Comparison of ENCODE assay signal across 8 cellular contexts in the genomic region with DNA sequence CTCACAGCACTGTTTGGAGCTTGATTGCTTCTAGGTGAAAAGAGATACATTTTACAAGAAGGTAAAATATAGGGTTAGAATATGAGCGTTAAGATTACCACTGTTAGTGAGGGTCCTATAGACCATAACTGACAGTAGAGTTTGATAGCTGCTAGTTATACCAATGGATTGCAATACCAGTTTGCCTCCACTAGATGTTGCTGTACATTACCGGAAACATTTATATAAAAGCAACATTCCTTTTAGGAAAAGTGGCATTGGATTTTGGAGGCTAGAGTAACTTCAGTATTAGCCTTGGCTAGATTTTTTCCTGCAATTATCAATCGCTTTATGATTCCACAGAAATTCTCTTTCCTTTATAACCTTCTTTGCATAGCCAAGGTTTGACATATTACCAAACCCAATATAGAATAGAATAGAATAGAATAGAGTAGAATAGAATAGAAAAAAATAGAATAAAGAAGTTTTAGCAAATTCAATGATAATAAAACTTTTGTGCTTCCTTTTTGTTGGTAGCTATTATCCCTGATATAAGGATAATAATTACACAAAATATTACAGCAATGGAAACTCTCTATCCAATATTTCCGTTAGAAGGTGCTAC.
DNase-seq lines count a peak whose midpoint lies in the region; ATAC-seq and TF ChIP-seq lines count a peak whose summit lies in the region.

No MANE protein-coding gene starts in this region.

- H3K27ac ChIP-seq in heart left ventricle (no peak overlapping the region), right cardiac atrium (ENCODE audit: low read length) (no peak overlapping the region)

- H3K27me3 Mint-ChIP-seq in activated naive CD4-positive, alpha-beta T cell treated with anti-CD3 and anti-CD28 coated beads for 36 hours (ENCODE audit: low read depth), result no peaks in the 10 kb centered on the region

- WGBS in heart left ventricle, 4 donors, result 53 to 65% (median 60%) methylated on average over 4 of the region's 4 CpGs
- 60% methylated on average over 4 of the region's 4 CpGs for WGBS in right cardiac atrium

- H3K4me3 ChIP-seq in heart left ventricle, result no peak overlapping the region
- no peak overlapping the region for H3K4me3 ChIP-seq in right cardiac atrium (ENCODE audit: low read length)

- no peaks in the 10 kb centered on the region for H3K36me3 Mint-ChIP-seq in activated naive CD4-positive, alpha-beta T cell treated with anti-CD3 and anti-CD28 coated beads for 36 hours (ENCODE audit: low read depth)

- no peak for TF ChIP-seq POLR2A in heart left ventricle (IDR thresholded peaks at IDR 0.05)

- intact Hi-C loops in heart left ventricle (cut with DNase I) (loop anchor here in 8 of 10 donors (2.0 to 10.0 kb wide), 7 partner anchors 182 to 1252 kb away; a partner anchor contains a TSS), right cardiac atrium (cut with DNase I) (no loop called here)
- intact Hi-C loops in activated naive CD4-positive, alpha-beta T cell treated with anti-CD3 and anti-CD28 coated beads for 36 hours (cut with micrococcal nuclease), result loop anchor here (5.0 kb wide), 1 partner anchor 1244 kb away; no protein-coding TSS in a partner anchor

- H3K36me3 ChIP-seq in heart left ventricle, result no peaks in the 10 kb centered on the region

- H3K27ac Mint-ChIP-seq in activated naive CD4-positive, alpha-beta T cell treated with anti-CD3 and anti-CD28 coated beads for 36 hours, result no peak overlapping the region

- H3K9me3 Mint-ChIP-seq in activated naive CD4-positive, alpha-beta T cell treated with anti-CD3 and anti-CD28 coated beads for 36 hours, result peaks cover 3% of the 10 kb centered on the region

- H3K4me3 Mint-ChIP-seq in activated naive CD4-positive, alpha-beta T cell treated with anti-CD3 and anti-CD28 coated beads for 36 hours, result no peak overlapping the region

- TF ChIP-seq CTCF in heart left ventricle (IDR thresholded peaks at IDR 0.05), result peak; percentile 42 to 78 (median 62)

- CTCF ChIA-PET in activated naive CD4-positive, alpha-beta T cell treated with anti-CD3 and anti-CD28 coated beads for 36 hours (lab: Charles Lee), result interaction anchor here (0.6 to 1.7 kb wide), 5 partner anchors 19 to 282 kb away, joined by 3 to 5 read pairs (median 3); no protein-coding TSS in a partner anchor

- DNase-seq in heart left ventricle (no peak), right cardiac atrium (no peak), KBM-7 (peak; percentile 43), inferior parietal cortex (ENCODE audit: extremely low spot score) (peak; percentile 59), GOT3 (lab: John Stamatoyannopoulos, UW) (no peak)
- DNase-seq in stimulated activated CD4-positive, alpha-beta T cell treated with anti-CD3 and anti-CD28 coated beads, Interleukin-15, amount 100 ng/mL, for 24 hours, result no peak
- no peak for DNase-seq in activated naive CD4-positive, alpha-beta T cell treated with anti-CD3 and anti-CD28 coated beads for 36 hours

- peaks cover 0 to 28% (median 5%) of the 10 kb centered on the region in 12 donors for H3K9me3 ChIP-seq in heart left ventricle
- no peaks in the 10 kb centered on the region for H3K9me3 ChIP-seq in right cardiac atrium (ENCODE audit: control insufficient read depth, low read length)

- no peak for ATAC-seq in heart left ventricle
- no peak for ATAC-seq in right cardiac atrium
- peak; percentile 42; the same call in 1 of the 3 replicates for ATAC-seq in SK-N-SH treated with all-trans-retinoic acid at 6 μM for 48 hours

- no peaks in the 10 kb centered on the region for H3K4me1 Mint-ChIP-seq in activated naive CD4-positive, alpha-beta T cell treated with anti-CD3 and anti-CD28 coated beads for 36 hours (ENCODE audit: low read depth)

- in situ Hi-C loops in KBM-7 (cut with MboI; ENCODE audit: low pct_unique_long_range_greater_than_20kb, low sequenced_read_pairs), result no loop called here

- no peaks in the 10 kb centered on the region for H3K4me1 ChIP-seq in heart left ventricle
- no peaks in the 10 kb centered on the region for H3K4me1 ChIP-seq in right cardiac atrium (ENCODE audit: control insufficient read depth, insufficient read depth, low read length)

- no peaks in the 10 kb centered on the region for H3K27me3 ChIP-seq in heart left ventricle
- no peaks in the 10 kb centered on the region for H3K27me3 ChIP-seq in right cardiac atrium (ENCODE audit: control insufficient read depth, insufficient read depth)

TF ChIP-seq in SK-N-SH treated with all-trans-retinoic acid at 6 μM for 48 hours, 23 proteins besides CTCF, POLR2A, EP300 and RAD21:
- TF ChIP-seq OSR1 (CRISPR knock-in tag; IDR thresholded peaks at IDR 0.05), result no peak
- TF ChIP-seq, protein P1, sequence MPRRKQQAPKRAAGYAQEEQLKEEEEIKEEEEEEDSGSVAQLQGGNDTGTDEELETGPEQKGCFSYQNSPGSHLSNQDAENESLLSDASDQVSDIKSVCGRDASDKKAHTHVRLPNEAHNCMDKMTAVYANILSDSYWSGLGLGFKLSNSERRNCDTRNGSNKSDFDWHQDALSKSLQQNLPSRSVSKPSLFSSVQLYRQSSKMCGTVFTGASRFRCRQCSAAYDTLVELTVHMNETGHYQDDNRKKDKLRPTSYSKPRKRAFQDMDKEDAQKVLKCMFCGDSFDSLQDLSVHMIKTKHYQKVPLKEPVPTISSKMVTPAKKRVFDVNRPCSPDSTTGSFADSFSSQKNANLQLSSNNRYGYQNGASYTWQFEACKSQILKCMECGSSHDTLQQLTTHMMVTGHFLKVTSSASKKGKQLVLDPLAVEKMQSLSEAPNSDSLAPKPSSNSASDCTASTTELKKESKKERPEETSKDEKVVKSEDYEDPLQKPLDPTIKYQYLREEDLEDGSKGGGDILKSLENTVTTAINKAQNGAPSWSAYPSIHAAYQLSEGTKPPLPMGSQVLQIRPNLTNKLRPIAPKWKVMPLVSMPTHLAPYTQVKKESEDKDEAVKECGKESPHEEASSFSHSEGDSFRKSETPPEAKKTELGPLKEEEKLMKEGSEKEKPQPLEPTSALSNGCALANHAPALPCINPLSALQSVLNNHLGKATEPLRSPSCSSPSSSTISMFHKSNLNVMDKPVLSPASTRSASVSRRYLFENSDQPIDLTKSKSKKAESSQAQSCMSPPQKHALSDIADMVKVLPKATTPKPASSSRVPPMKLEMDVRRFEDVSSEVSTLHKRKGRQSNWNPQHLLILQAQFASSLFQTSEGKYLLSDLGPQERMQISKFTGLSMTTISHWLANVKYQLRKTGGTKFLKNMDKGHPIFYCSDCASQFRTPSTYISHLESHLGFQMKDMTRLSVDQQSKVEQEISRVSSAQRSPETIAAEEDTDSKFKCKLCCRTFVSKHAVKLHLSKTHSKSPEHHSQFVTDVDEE (CRISPR knock-in tag; IDR thresholded peaks at IDR 0.05), result no peak
- no peak for TF ChIP-seq PPARA (CRISPR knock-in tag; IDR thresholded peaks at IDR 0.05; ENCODE audit: borderline replicate concordance)
- no peak for TF ChIP-seq RARB (CRISPR knock-in tag; IDR thresholded peaks at IDR 0.05)
- TF ChIP-seq ZNF565 (CRISPR knock-in tag; conservative IDR thresholded peaks at IDR 0.05; ENCODE audit: low read depth), result no peak

Comparison
In these comparisons a context has a peak if more than half of its experiments do, and no peak if none do; other contexts are left out.
1. intact Hi-C loops: an anchor here in heart left ventricle (2.0 to 10.0 kb wide) and activated naive CD4-positive, alpha-beta T cell treated with anti-CD3 and anti-CD28 coated beads for 36 hours (5.0 kb wide); none called in right cardiac atrium.
2. DNase-seq: peak in KBM-7 (single experiment) and inferior parietal cortex (single experiment); none in heart left ventricle (0 of 5), right cardiac atrium (0 of 3), stimulated activated CD4-positive, alpha-beta T cell treated with anti-CD3 and anti-CD28 coated beads, Interleukin-15, amount 100 ng/mL, for 24 hours (single experiment), activated naive CD4-positive, alpha-beta T cell treated with anti-CD3 and anti-CD28 coated beads for 36 hours (single experiment) and GOT3 (single experiment).